In genomic region chr4:124459922-124460301, GRCh38 we compare ENCODE assay signal across 23 cellular contexts.
A peak's percentile ranks its signal among the peaks of the same experiment; 100 is the strongest.
DNase-seq lines count a peak whose midpoint lies in the region; ATAC-seq and TF ChIP-seq lines count a peak whose summit lies in the region.
"Had no signal": no experiment of that assay in that cellular context is flagged by ENCODE, and none has a peak within 500 bp of the region (broad histone marks: within the 10 kb centered on the region; RNA-seq: fewer than 3 reads in every experiment).

No MANE protein-coding gene starts in this region.

- peaks cover 2% of the 10 kb centered on the region for H3K9me3 ChIP-seq in right cardiac atrium (ENCODE audit: control insufficient read depth, low read length)
- peaks cover 0 to 28% of the 10 kb centered on the region in 2 donors for H3K9me3 ChIP-seq in right atrium auricular region
- peaks cover 29% of the 10 kb centered on the region for H3K9me3 ChIP-seq in endodermal cell (ENCODE audit: control insufficient read depth, low read length)
- H3K9me3 ChIP-seq: colonic mucosa had no signal

- H3K4me3 ChIP-seq in right cardiac atrium (ENCODE audit: low read length) (peak overlapping the region; percentile 28), right atrium auricular region (no peak overlapping the region), endodermal cell (ENCODE audit: low read length) (no peak overlapping the region)
- H3K4me3 ChIP-seq: colonic mucosa, gastrocnemius medialis, GM12878, thoracic aorta had no signal

- no peak overlapping the region for H3K4me3 Mint-ChIP-seq in endodermal cell
- no peak overlapping the region for H3K4me3 Mint-ChIP-seq in activated CD4-positive, alpha-beta T cell treated with anti-CD3 and anti-CD28 coated beads for 36 hours
- H3K4me3 Mint-ChIP-seq: activated CD4-positive, alpha-beta memory T cell treated with anti-CD3 and anti-CD28 coated beads for 36 hours; activated T-cell treated with anti-CD3 and anti-CD28 coated beads, Interleukin-2, amount 50 U/mL, for 72 hours; CD8-positive, alpha-beta T cell had no signal

- peak; percentile 32 to 55 for ATAC-seq in right cardiac atrium
- no peak for ATAC-seq in HG03565 (IDR thresholded peaks at IDR 0.05; ENCODE audit: unreplicated experiment)
- ATAC-seq in activated CD4-positive, alpha-beta T cell treated with anti-CD3 and anti-CD28 coated beads for 36 hours, result no peak
- ATAC-seq: activated T-cell treated with anti-CD3 and anti-CD28 coated beads, Interleukin-2, amount 50 U/mL, for 72 hours; CD8-positive, alpha-beta T cell; gastrocnemius medialis; GM12878; PC-3; SK-N-SH treated with all-trans-retinoic acid at 6 μM for 48 hours had no signal

- peak overlapping the region; percentile 64 for H3K27ac ChIP-seq in right cardiac atrium (ENCODE audit: low read length)
- H3K27ac ChIP-seq in right atrium auricular region, result no peak overlapping the region
- H3K27ac ChIP-seq in endodermal cell (ENCODE audit: low read depth, low read length), result peak overlapping the region; percentile 93
- H3K27ac ChIP-seq: colonic mucosa, gastrocnemius medialis, thoracic aorta had no signal

- H3K9me3 Mint-ChIP-seq in endodermal cell, result peaks cover 34% of the 10 kb centered on the region
- peaks cover 16% of the 10 kb centered on the region for H3K9me3 Mint-ChIP-seq in activated CD4-positive, alpha-beta T cell treated with anti-CD3 and anti-CD28 coated beads for 36 hours (ENCODE audit: low read depth)

- H3K4me1 ChIP-seq in right cardiac atrium (ENCODE audit: control insufficient read depth, insufficient read depth, low read length) (no peaks in the 10 kb centered on the region), right atrium auricular region (no peaks in the 10 kb centered on the region), endodermal cell (ENCODE audit: control insufficient read depth, insufficient read depth, low read length) (no peaks in the 10 kb centered on the region)
- H3K4me1 ChIP-seq: colonic mucosa, gastrocnemius medialis had no signal

- DNase-seq in right cardiac atrium (no peak), right atrium auricular region (ENCODE audit: low spot score) (no peak), endodermal cell (no peak), left kidney (ENCODE audit: low read depth, low spot score) (peak; percentile 46), stromal cell of bone marrow (ENCODE audit: low read depth) (peak; percentile 9), NCI-H2107 treated with DMSO at 0.1 percent for 48 hours (lab: John Stamatoyannopoulos, UW; ENCODE audit: unreplicated experiment) (no peak)
- no peak for DNase-seq in activated CD4-positive, alpha-beta T cell treated with anti-CD3 and anti-CD28 coated beads for 36 hours
- DNase-seq: activated CD4-positive, alpha-beta memory T cell treated with anti-CD3 and anti-CD28 coated beads for 36 hours; activated T-cell treated with anti-CD3 and anti-CD28 coated beads, Interleukin-2, amount 50 U/mL, for 72 hours; CD8-positive, alpha-beta T cell; colonic mucosa; EL; gastrocnemius medialis; kidney glomerular epithelial cell; NCI-H1694; NCI-H526 treated with DMSO at 0.1 percent for 48 hours; PC-3; stimulated activated CD4-positive, alpha-beta T cell treated with anti-CD3 and anti-CD28 coated beads, Interleukin-2, amount 100 ng/mL, for 24 hours; stimulated activated CD8-positive, alpha-beta memory T cell treated with anti-CD3 and anti-CD28 coated beads, Interleukin-4, amount 100 ng/mL, for 48 hours had no signal

- WGBS in right cardiac atrium, result 27% methylated on average over 5 of the region's 5 CpGs
- 52 to 60% methylated on average over 1 to 5 of the region's 5 CpGs for WGBS in endodermal cell (ENCODE audit: insufficient coverage in 1 of 2, insufficient read length in 1 of 2), 2 experiments

- intact Hi-C loops in right cardiac atrium (cut with DNase I), result no loop called here
- intact Hi-C loops in activated CD4-positive, alpha-beta T cell treated with anti-CD3 and anti-CD28 coated beads for 36 hours (cut with DNase I, micrococcal nuclease), result no loop called here

- H3K27me3 ChIP-seq in right cardiac atrium (ENCODE audit: control insufficient read depth, insufficient read depth) (no peaks in the 10 kb centered on the region), right atrium auricular region (no peaks in the 10 kb centered on the region), endodermal cell (ENCODE audit: control insufficient read depth, insufficient read depth, low read length, poor library complexity, severe bottlenecking) (no peaks in the 10 kb centered on the region)
- H3K27me3 ChIP-seq: colonic mucosa, gastrocnemius medialis had no signal

- POLR2A ChIA-PET in activated CD4-positive, alpha-beta T cell treated with anti-CD3 and anti-CD28 coated beads for 36 hours (lab: Charles Lee), result no interaction called here

- peaks cover 16% of the 10 kb centered on the region for H3K36me3 Mint-ChIP-seq in endodermal cell (ENCODE audit: low read depth)
- no peaks in the 10 kb centered on the region for H3K36me3 Mint-ChIP-seq in activated CD4-positive, alpha-beta T cell treated with anti-CD3 and anti-CD28 coated beads for 36 hours (ENCODE audit: low read depth)
- H3K36me3 Mint-ChIP-seq: activated CD4-positive, alpha-beta memory T cell treated with anti-CD3 and anti-CD28 coated beads for 36 hours; CD8-positive, alpha-beta T cell had no signal

- no peaks in the 10 kb centered on the region for H3K36me3 ChIP-seq in right atrium auricular region
- no peaks in the 10 kb centered on the region for H3K36me3 ChIP-seq in endodermal cell (ENCODE audit: control insufficient read depth, insufficient read depth, low read length)
- H3K36me3 ChIP-seq: colonic mucosa, gastrocnemius medialis, thoracic aorta had no signal

- no peaks in the 10 kb centered on the region for H3K27me3 Mint-ChIP-seq in endodermal cell (ENCODE audit: insufficient read depth)
- no peaks in the 10 kb centered on the region for H3K27me3 Mint-ChIP-seq in activated CD4-positive, alpha-beta T cell treated with anti-CD3 and anti-CD28 coated beads for 36 hours
- H3K27me3 Mint-ChIP-seq: activated CD4-positive, alpha-beta memory T cell treated with anti-CD3 and anti-CD28 coated beads for 36 hours had no signal

- peaks cover 1% of the 10 kb centered on the region for H3K4me1 Mint-ChIP-seq in endodermal cell
- H3K4me1 Mint-ChIP-seq in activated CD4-positive, alpha-beta T cell treated with anti-CD3 and anti-CD28 coated beads for 36 hours, result no peaks in the 10 kb centered on the region

- TF ChIP-seq CTCF in right atrium auricular region (IDR thresholded peaks at IDR 0.05) (no peak), endodermal cell (conservative IDR thresholded peaks at IDR 0.05) (no peak)

- CTCF ChIA-PET in activated CD4-positive, alpha-beta T cell treated with anti-CD3 and anti-CD28 coated beads for 36 hours (lab: Charles Lee), result interaction anchor here (0.6 kb wide), 1 partner anchor 87 kb away, joined by 3 read pairs; no protein-coding TSS in a partner anchor

- H3K27ac Mint-ChIP-seq in endodermal cell, result no peak overlapping the region
- no peak overlapping the region for H3K27ac Mint-ChIP-seq in activated CD4-positive, alpha-beta T cell treated with anti-CD3 and anti-CD28 coated beads for 36 hours
- H3K27ac Mint-ChIP-seq: activated CD4-positive, alpha-beta memory T cell treated with anti-CD3 and anti-CD28 coated beads for 36 hours; activated T-cell treated with anti-CD3 and anti-CD28 coated beads, Interleukin-2, amount 50 U/mL, for 72 hours; CD8-positive, alpha-beta T cell had no signal

- no peak overlapping the region for H3K9ac ChIP-seq in endodermal cell (ENCODE audit: extremely low read depth, low read length, poor library complexity, severe bottlenecking)

Comparison
In these comparisons a context has a peak if more than half of its experiments do, and no peak if none do; other contexts are left out.
1. H3K27ac ChIP-seq: peak in right cardiac atrium (single experiment) and endodermal cell (single experiment); none in right atrium auricular region (0 of 2).
2. ATAC-seq: peak in right cardiac atrium (2 of 2); none in HG03565 (single experiment) and activated CD4-positive, alpha-beta T cell treated with anti-CD3 and anti-CD28 coated beads for 36 hours (single experiment).
3. DNase-seq: peak in left kidney (single experiment) and stromal cell of bone marrow (single experiment); none in right cardiac atrium (0 of 3), right atrium auricular region (single experiment), endodermal cell (single experiment), activated CD4-positive, alpha-beta T cell treated with anti-CD3 and anti-CD28 coated beads for 36 hours (single experiment) and NCI-H2107 treated with DMSO at 0.1 percent for 48 hours (single experiment).